In genomic region chr20:36773548-36774242, GRCh38 we compare ENCODE assay signal across 8 cellular contexts. TPM values are rescaled to one million over a fixed set of nuclear protein-coding genes. Genes with fewer than 3 reads are reported as not detected.
DNase-seq lines count a peak whose midpoint lies in the region; ATAC-seq and TF ChIP-seq lines count a peak whose summit lies in the region.

A gene with protein sequence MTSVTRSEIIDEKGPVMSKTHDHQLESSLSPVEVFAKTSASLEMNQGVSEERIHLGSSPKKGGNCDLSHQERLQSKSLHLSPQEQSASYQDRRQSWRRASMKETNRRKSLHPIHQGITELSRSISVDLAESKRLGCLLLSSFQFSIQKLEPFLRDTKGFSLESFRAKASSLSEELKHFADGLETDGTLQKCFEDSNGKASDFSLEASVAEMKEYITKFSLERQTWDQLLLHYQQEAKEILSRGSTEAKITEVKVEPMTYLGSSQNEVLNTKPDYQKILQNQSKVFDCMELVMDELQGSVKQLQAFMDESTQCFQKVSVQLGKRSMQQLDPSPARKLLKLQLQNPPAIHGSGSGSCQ (minus strand): TSS chr20:36773763. CDS start chr20:36771458, 2,305 bp downstream.

- in situ Hi-C loops in Panc1 (cut with HindIII; ENCODE audit: low pct_unique_long_range_greater_than_20kb, low sequenced_read_pairs) = no loop called here

- TF ChIP-seq CTCF in KMS-11 (conservative IDR thresholded peaks at IDR 0.05; ENCODE audit: low read depth, low read length) (no peak), Panc1 (IDR thresholded peaks at IDR 0.05) (no peak)

- peak; percentile 77 for ATAC-seq in GM21737 (IDR thresholded peaks at IDR 0.05; ENCODE audit: unreplicated experiment)
- ATAC-seq in Panc1 = peak; percentile 94
- peak; percentile 88 to 89 for ATAC-seq in activated T-cell treated with anti-CD3 and anti-CD28 coated beads, Interleukin-2, amount 50 U/mL, for 4 hours
- peak; percentile 91 for ATAC-seq in esophagus mucosa

- H3K79me2 ChIP-seq in KMS-11 (ENCODE audit: insufficient read depth, low read depth) = no peaks in the 10 kb centered on the region

- H3K4me3 Mint-ChIP-seq in activated T-cell treated with anti-CD3 and anti-CD28 coated beads, Interleukin-2, amount 50 U/mL, for 4 hours = peak within 1 kb of the TSS; percentile 87

- no peaks in the 10 kb centered on the region for H4K20me1 ChIP-seq in KMS-11 (ENCODE audit: insufficient read depth)

- peak within 1 kb of the TSS; percentile 84 for H3K9ac ChIP-seq in KMS-11
- H3K9ac ChIP-seq in muscle layer of colon (ENCODE audit: low read length) = peak within 1 kb of the TSS; percentile 94

- no TSS peak for BruUV-seq in Panc1 (replicated peaks; lab: Mats Ljungman, UMichigan)

- H3K4me1 ChIP-seq in KMS-11 (ENCODE audit: low read depth, poor library complexity, severe bottlenecking) (peaks cover 17% of the 10 kb centered on the region), Panc1 (ENCODE audit: control insufficient read depth, insufficient read depth, low read length) (peaks cover 12% of the 10 kb centered on the region; the same call in 1 of the 2 replicates), muscle layer of colon (ENCODE audit: insufficient read depth, low read length) (peaks cover 12% of the 10 kb centered on the region)

- peaks cover 11% of the 10 kb centered on the region for H3K4me1 Mint-ChIP-seq in activated T-cell treated with anti-CD3 and anti-CD28 coated beads, Interleukin-2, amount 50 U/mL, for 4 hours (ENCODE audit: low read depth)

- peak; percentile 84 for DNase-seq in DMS79 (lab: John Stamatoyannopoulos, UW)
- peak; percentile 89 for DNase-seq in Panc1 (ENCODE audit: low read depth, low spot score)
- DNase-seq in activated T-cell treated with anti-CD3 and anti-CD28 coated beads, Interleukin-2, amount 50 U/mL, for 4 hours = peak; percentile 98
- DNase-seq in stimulated activated CD8-positive, alpha-beta memory T cell treated with anti-CD3 and anti-CD28 coated beads, Interleukin-7, amount 100 ng/mL, for 1 hour (ENCODE audit: low read depth in 2 of 2) = peak; percentile 98

- H3K9me3 ChIP-seq in Panc1 (ENCODE audit: control insufficient read depth, insufficient read depth, low read depth, low read length) = no peaks in the 10 kb centered on the region
- no peaks in the 10 kb centered on the region for H3K9me3 ChIP-seq in muscle layer of colon (ENCODE audit: low read length)

- H3K27me3 ChIP-seq in KMS-11 (ENCODE audit: insufficient read depth, low read depth) (no peaks in the 10 kb centered on the region), Panc1 (ENCODE audit: control insufficient read depth, insufficient read depth, low read length) (no peaks in the 10 kb centered on the region), muscle layer of colon (ENCODE audit: control insufficient read depth in 1 of 2, insufficient read depth in 2 of 2, low read length in 2 of 2) (no peaks in the 10 kb centered on the region)

- POLR2A ChIA-PET in Panc1 (lab: Charles Lee) = interaction anchor here (0.6 kb wide), 2 partner anchors 34 to 155 kb away, joined by 7 to 17 read pairs; no protein-coding TSS in a partner anchor

- H3K4me2 ChIP-seq in KMS-11 = peak within 1 kb of the TSS; percentile 95

- H3K4me3 ChIP-seq in KMS-11 (IDR thresholded peaks at IDR 0.05; ENCODE audit: insufficient read depth, low read depth, low read length) = no peak within 1 kb of the TSS
- H3K4me3 ChIP-seq in Panc1 (ENCODE audit: low read depth in 2 of 2, low read length in 2 of 2) = peak within 1 kb of the TSS; percentile 77 to 82
- H3K4me3 ChIP-seq in muscle layer of colon (ENCODE audit: low read depth in 1 of 2, low read length in 2 of 2) = peak within 1 kb of the TSS; percentile 55 to 88

- no peaks in the 10 kb centered on the region for H3K36me3 Mint-ChIP-seq in activated T-cell treated with anti-CD3 and anti-CD28 coated beads, Interleukin-2, amount 50 U/mL, for 4 hours (ENCODE audit: insufficient read depth)

- H3K27ac ChIP-seq in KMS-11 (peak within 1 kb of the TSS; percentile 75), Panc1 (ENCODE audit: low read length) (peak within 1 kb of the TSS; percentile 92), muscle layer of colon (ENCODE audit: low read depth, low read length) (peak within 1 kb of the TSS; percentile 92)

- peak within 1 kb of the TSS; percentile 100 for H2AFZ ChIP-seq in KMS-11 (ENCODE audit: low read depth)

- CTCF ChIA-PET in Panc1 (lab: Charles Lee) = interaction anchor here (0.5 to 0.7 kb wide), 3 partner anchors 63 to 311 kb away, joined by 3 to 4 read pairs (median 3); no protein-coding TSS in a partner anchor

- no peaks in the 10 kb centered on the region for H3K27me3 Mint-ChIP-seq in activated T-cell treated with anti-CD3 and anti-CD28 coated beads, Interleukin-2, amount 50 U/mL, for 4 hours (ENCODE audit: low read depth)

- no peaks in the 10 kb centered on the region for H3K9me3 Mint-ChIP-seq in activated T-cell treated with anti-CD3 and anti-CD28 coated beads, Interleukin-2, amount 50 U/mL, for 4 hours

- no peaks in the 10 kb centered on the region for H3K36me3 ChIP-seq in KMS-11 (ENCODE audit: insufficient read depth)
- H3K36me3 ChIP-seq in Panc1 (ENCODE audit: control insufficient read depth, insufficient read depth, low read length) = no peaks in the 10 kb centered on the region
- H3K36me3 ChIP-seq in muscle layer of colon (ENCODE audit: insufficient read depth, low read length) = no peaks in the 10 kb centered on the region

- intact Hi-C loops in Panc1 (cut with micrococcal nuclease; ENCODE audit: unreplicated experiment) = no loop called here

RNA-seq across cellular contexts. Expression of the gene that starts here (rescaled TPM):
- total RNA-seq in Panc1 (2021; ENCODE audit: unreplicated experiment) (27.2 TPM), esophagus mucosa (8.9 TPM)
- polyA plus RNA-seq in Panc1 (2012; ENCODE audit: insufficient read length) = 13.2 TPM
- 10 to 100 TPM; 11.6 to 13.7 (median 13.1) TPM for total RNA-seq in activated T-cell treated with anti-CD3 and anti-CD28 coated beads, Interleukin-2, amount 50 U/mL, for 4 hours
